ENCODE assay signal across 24 cellular contexts in the genomic region with DNA sequence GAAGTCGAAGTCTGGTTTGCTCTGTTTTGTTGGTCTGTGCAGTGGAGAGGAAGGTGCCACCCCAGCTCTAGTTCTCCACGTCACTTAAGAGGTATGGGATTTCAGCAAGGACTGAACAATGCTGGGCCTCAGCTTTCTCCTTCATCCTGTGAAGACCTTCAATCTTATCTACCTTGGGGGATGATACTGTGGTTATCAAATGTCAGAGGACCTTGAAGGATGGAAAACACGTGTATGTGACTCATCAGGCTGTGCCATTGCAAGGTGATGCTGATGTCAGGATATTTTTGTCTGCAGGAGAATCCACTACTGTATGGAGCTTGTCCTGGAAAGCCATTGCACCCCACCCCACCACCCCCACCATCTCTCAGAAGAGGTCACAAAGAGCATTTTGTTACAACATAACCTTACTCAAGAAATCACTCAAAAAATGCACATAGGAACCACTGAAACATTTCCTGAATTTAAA.
DNase-seq lines count a peak whose midpoint lies in the region; TF ChIP-seq lines count a peak whose summit lies in the region.
"Had no signal": no experiment of that assay in that cellular context is flagged by ENCODE, and none has a peak within 500 bp of the region (broad histone marks: within the 10 kb centered on the region; RNA-seq: fewer than 3 reads in every experiment).

No MANE protein-coding gene starts in this region.

- H2AK5ac ChIP-seq in trophoblast cell (ENCODE audit: low read length), result no peak overlapping the region

- no CpG with 5 or more reads among the region's 3 CpGs for WGBS in trophoblast cell (ENCODE audit: extremely low coverage, insufficient coverage, insufficient read length)

- no peak overlapping the region for H3K4ac ChIP-seq in trophoblast cell (ENCODE audit: low read depth, low read length)

- H3K36me3 ChIP-seq in trophoblast cell (ENCODE audit: control insufficient read depth in 1 of 2, insufficient read depth in 2 of 2, low read length in 2 of 2) (no peaks in the 10 kb centered on the region), WERI-Rb-1 (no peaks in the 10 kb centered on the region)
- H3K36me3 ChIP-seq: BE2C, colonic mucosa, upper lobe of right lung had no signal

- no peak overlapping the region for H3K18ac ChIP-seq in trophoblast cell (ENCODE audit: low read length)

- H4K91ac ChIP-seq in trophoblast cell (ENCODE audit: low read depth, low read length), result no peak overlapping the region

- no peak overlapping the region for H2BK12ac ChIP-seq in trophoblast cell (ENCODE audit: low read length)

- no peaks in the 10 kb centered on the region for H3K9me3 Mint-ChIP-seq in activated T-cell treated with anti-CD3 and anti-CD28 coated beads, Interleukin-2, amount 50 U/mL, for 24 hours

- no peaks in the 10 kb centered on the region for H3K79me1 ChIP-seq in trophoblast cell (ENCODE audit: low read length)

- H3K27me3 ChIP-seq in trophoblast cell (ENCODE audit: insufficient read depth, low read length) (no peaks in the 10 kb centered on the region), WERI-Rb-1 (ENCODE audit: insufficient read depth, low read depth, severe bottlenecking) (peaks cover 92% of the 10 kb centered on the region)
- H3K27me3 ChIP-seq: BE2C, colonic mucosa, foreskin keratinocyte, hepatocyte, upper lobe of right lung had no signal

- H2AFZ ChIP-seq in trophoblast cell (ENCODE audit: insufficient read depth, low read length, poor library complexity), result no peak overlapping the region
- H2AFZ ChIP-seq: hepatocyte had no signal

- H2BK5ac ChIP-seq in trophoblast cell (ENCODE audit: low read depth, low read length, poor library complexity), result no peak overlapping the region

- H3K23ac ChIP-seq in trophoblast cell (ENCODE audit: low read length), result no peak overlapping the region

- peaks cover 7% of the 10 kb centered on the region for H3K4me1 Mint-ChIP-seq in activated T-cell treated with anti-CD3 and anti-CD28 coated beads, Interleukin-2, amount 50 U/mL, for 24 hours (ENCODE audit: low read depth)

- H4K12ac ChIP-seq in trophoblast cell (ENCODE audit: low read depth, low read length), result no peak overlapping the region

- H3K9ac ChIP-seq in trophoblast cell (ENCODE audit: low read length), result no peak overlapping the region

- H3K4me1 ChIP-seq in trophoblast cell (ENCODE audit: control insufficient read depth in 1 of 2, insufficient read depth in 2 of 2, low read length in 2 of 2), result no peaks in the 10 kb centered on the region
- H3K4me1 ChIP-seq: BE2C, colonic mucosa, foreskin keratinocyte, upper lobe of right lung had no signal

- H3K27ac ChIP-seq in trophoblast cell (ENCODE audit: low read depth, low read length), result no peak overlapping the region
- H3K27ac ChIP-seq in WERI-Rb-1, result no peak overlapping the region
- H3K27ac ChIP-seq: colonic mucosa, foreskin keratinocyte, hepatocyte, upper lobe of right lung had no signal

- H3K14ac ChIP-seq in trophoblast cell (ENCODE audit: low read length), result no peak overlapping the region

- no peaks in the 10 kb centered on the region for H3K36me3 Mint-ChIP-seq in activated T-cell treated with anti-CD3 and anti-CD28 coated beads, Interleukin-2, amount 50 U/mL, for 24 hours (ENCODE audit: low read depth)
- H3K36me3 Mint-ChIP-seq: WTC11 had no signal

- H3K9me3 ChIP-seq in trophoblast cell (ENCODE audit: insufficient read depth, low read depth, low read length) (peaks cover 11% of the 10 kb centered on the region), WERI-Rb-1 (ENCODE audit: severe bottlenecking) (no peaks in the 10 kb centered on the region)
- H3K9me3 ChIP-seq: BE2C, colonic mucosa, upper lobe of right lung had no signal

- no peak for TF ChIP-seq CTCF in WERI-Rb-1 (IDR thresholded peaks at IDR 0.05; ENCODE audit: low read depth, low read length)

- no peaks in the 10 kb centered on the region for H3K79me2 ChIP-seq in trophoblast cell (ENCODE audit: control insufficient read depth, insufficient read depth, low read length, poor library complexity)
- H3K79me2 ChIP-seq: hepatocyte had no signal

- H4K8ac ChIP-seq in trophoblast cell (ENCODE audit: low read depth, low read length), result no peak overlapping the region

- no peak overlapping the region for H2BK120ac ChIP-seq in trophoblast cell (ENCODE audit: insufficient read depth, low read length, poor library complexity)

- no peak overlapping the region for H3K27ac Mint-ChIP-seq in activated T-cell treated with anti-CD3 and anti-CD28 coated beads, Interleukin-2, amount 50 U/mL, for 24 hours
- H3K27ac Mint-ChIP-seq: WTC11 had no signal

- H3K27me3 Mint-ChIP-seq in activated T-cell treated with anti-CD3 and anti-CD28 coated beads, Interleukin-2, amount 50 U/mL, for 24 hours, result peaks cover 24% of the 10 kb centered on the region

- no peak overlapping the region for H3K4me2 ChIP-seq in trophoblast cell (ENCODE audit: low read length)
- H3K4me2 ChIP-seq: hepatocyte had no signal

- H3K4me3 ChIP-seq in trophoblast cell (ENCODE audit: low read depth, low read length) (peak overlapping the region; percentile 40), WERI-Rb-1 (ENCODE audit: low read depth, low read length) (no peak overlapping the region)
- H3K4me3 ChIP-seq: colonic mucosa, hepatocyte, upper lobe of right lung had no signal

- no peak overlapping the region for H3K4me3 Mint-ChIP-seq in activated T-cell treated with anti-CD3 and anti-CD28 coated beads, Interleukin-2, amount 50 U/mL, for 24 hours
- H3K4me3 Mint-ChIP-seq: WTC11 had no signal

- peak; percentile 15 to 61 for DNase-seq in NOMO-1 (lab: John Stamatoyannopoulos, UW; ENCODE audit: unreplicated experiment in 2 of 2)
- no peak for DNase-seq in NOMO-1 treated with dmso at 0.1 percent for 144 hours (lab: John Stamatoyannopoulos, UW; ENCODE audit: unreplicated experiment)
- DNase-seq in HT1080 (ENCODE audit: low read depth), result peak; percentile 96
- peak; percentile 19 for DNase-seq in SW480 (ENCODE audit: low spot score)
- DNase-seq in trophoblast cell, result peak in 1 of 2 donors; percentile 8
- no peak for DNase-seq in activated T-cell treated with anti-CD3 and anti-CD28 coated beads, Interleukin-2, amount 50 U/mL, for 24 hours
- no peak for DNase-seq in NCI-H1417 treated with DMSO at 0.1 percent for 48 hours (lab: John Stamatoyannopoulos, UW)
- no peak for DNase-seq in WERI-Rb-1
- DNase-seq: activated CD4-positive, alpha-beta T cell treated with anti-CD3 and anti-CD28 coated beads, Interleukin-2, amount 50 U/mL, for 4 hours; activated naive CD4-positive, alpha-beta T cell; amniotic stem cell; BE2C; Calu3; colonic mucosa; effector memory CD4-positive, alpha-beta T cell; foreskin keratinocyte; mesenchymal stem cell; MM.1S; NCI-H2171; nucleus accumbens; T1000 had no signal

Comparison
In these comparisons a context has a peak if more than half of its experiments do, and no peak if none do; other contexts are left out.
1. DNase-seq: peak in NOMO-1 (2 of 2), HT1080 (single experiment) and SW480 (single experiment); none in NOMO-1 treated with dmso at 0.1 percent for 144 hours (single experiment), activated T-cell treated with anti-CD3 and anti-CD28 coated beads, Interleukin-2, amount 50 U/mL, for 24 hours (single experiment), NCI-H1417 treated with DMSO at 0.1 percent for 48 hours (single experiment) and WERI-Rb-1 (single experiment).